Comparison of ENCODE assay signal across 7 cellular contexts in genomic region chr3:160815280-160815679, GRCh38.
"Had no signal": no experiment of that assay in that cellular context is flagged by ENCODE, and none has a peak within 500 bp of the region (broad histone marks: within the 10 kb centered on the region; RNA-seq: fewer than 3 reads in every experiment).

No MANE protein-coding gene starts in this region.

- DNase-seq: GM23248, GOT3, H9, HCEC 1CT, HFFc6 had no signal

- H3K4me3 Mint-ChIP-seq: H9, HFFc6 had no signal

- H2AFZ ChIP-seq: GM23248 had no signal

- H3K9me3 Mint-ChIP-seq: H9, HFFc6 had no signal

- H3K36me3 ChIP-seq: HAP-1 had no signal

- H3K4me3 ChIP-seq: GM23248, HAP-1 had no signal

- H3K27ac ChIP-seq: GM23248 had no signal

- H3K27ac Mint-ChIP-seq: HFFc6 had no signal

- ATAC-seq: HCT116 had no signal
